8 cellular contexts compared by ENCODE assay signal in the genomic region with DNA sequence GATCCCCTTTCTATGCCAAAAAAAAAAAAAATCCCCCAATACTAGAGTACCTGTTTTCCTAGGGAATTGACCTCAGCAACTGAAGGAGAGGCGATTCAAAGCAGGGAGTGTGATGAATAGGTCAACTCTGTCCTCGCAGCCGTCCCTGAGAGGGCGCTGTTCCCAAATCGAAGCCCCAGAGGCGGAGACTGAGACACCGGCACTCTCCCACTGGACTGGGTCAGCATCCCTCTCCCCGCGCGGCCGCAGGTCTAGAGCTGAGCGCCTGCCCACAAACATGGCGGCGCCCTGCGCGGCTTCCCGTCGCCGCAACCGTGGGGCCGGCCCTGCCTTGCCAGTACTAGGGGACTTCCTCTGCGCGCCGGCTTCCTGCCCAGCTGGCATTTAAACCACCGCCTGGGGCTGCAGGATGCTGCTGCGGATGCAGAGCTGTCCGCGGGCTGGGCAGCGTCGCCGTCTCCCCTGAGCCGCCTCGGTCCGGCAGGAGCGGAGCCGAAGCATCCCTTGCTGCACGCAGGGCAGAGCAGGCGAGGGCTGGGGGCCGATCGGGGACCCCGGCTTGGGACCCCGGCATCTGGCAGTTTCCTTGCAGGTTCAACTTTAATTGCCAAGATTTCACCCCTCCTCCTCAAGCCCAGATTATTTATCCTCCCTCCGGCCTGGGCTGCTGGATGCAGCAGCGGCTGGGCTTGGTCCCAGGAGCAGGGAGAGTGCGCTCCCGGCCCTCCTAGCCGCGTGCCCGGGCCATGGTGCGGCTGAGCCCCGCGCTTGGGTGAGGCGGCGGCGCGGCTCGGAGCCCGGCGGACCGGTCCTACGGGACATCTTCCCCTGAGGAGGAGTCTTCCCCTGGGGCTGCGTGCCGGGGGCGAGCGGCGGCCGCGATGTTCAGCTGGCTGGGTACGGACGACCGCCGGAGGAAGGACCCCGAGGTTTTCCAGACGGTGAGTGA. TPM values are rescaled to one million over a fixed set of nuclear protein-coding genes. Genes with fewer than 3 reads are reported as not detected.
A peak's percentile ranks its signal among the peaks of the same experiment; 100 is the strongest.
DNase-seq lines count a peak whose midpoint lies in the region; ATAC-seq, FAIRE-seq and TF ChIP-seq lines count a peak whose summit lies in the region.

A gene (plus strand): TSS at position 412 of the 949 bp plus-strand sequence. CDS start 470 bp downstream, at position 882.

- no peaks in the 10 kb centered on the region for H3K4me1 ChIP-seq in adipocyte (ENCODE audit: control insufficient read depth, insufficient read depth, low read length)
- H3K4me1 ChIP-seq in heart left ventricle: peaks cover 3 to 68% (median 42%) of the 10 kb centered on the region in 12 donors

- no peaks in the 10 kb centered on the region for H3K9me3 ChIP-seq in MG63
- no peaks in the 10 kb centered on the region for H3K9me3 ChIP-seq in adipocyte (ENCODE audit: control insufficient read depth, low read length)
- H3K9me3 ChIP-seq in heart left ventricle: no peaks in the 10 kb centered on the region

- no peaks in the 10 kb centered on the region for H3K9me3 Mint-ChIP-seq in type B pancreatic cell

- peaks cover 16% of the 10 kb centered on the region for H3K4me1 Mint-ChIP-seq in type B pancreatic cell (ENCODE audit: unreplicated experiment)

- TF ChIP-seq CTCF in heart left ventricle (IDR thresholded peaks at IDR 0.05) (peak; percentile 41 to 78 (median 66)), type B pancreatic cell (conservative IDR thresholded peaks at IDR 0.05) (peak; percentile 83)

- no peak within 1 kb of the TSS for H3K27ac Mint-ChIP-seq in type B pancreatic cell

- H3K4me3 ChIP-seq in MG63 (peak within 1 kb of the TSS; percentile 41), adipocyte (ENCODE audit: low read length) (peak within 1 kb of the TSS; percentile 84), heart left ventricle (peak within 1 kb of the TSS; percentile 59 to 81 (median 73))

- peak; percentile 68 for FAIRE-seq in H54 (lab: Jason Lieb, UNC)

- H3K36me3 ChIP-seq in MG63: no peaks in the 10 kb centered on the region
- H3K36me3 ChIP-seq in adipocyte (ENCODE audit: control insufficient read depth, insufficient read depth, low read length, severe bottlenecking): no peaks in the 10 kb centered on the region
- H3K36me3 ChIP-seq in heart left ventricle: no peaks in the 10 kb centered on the region

- peak within 1 kb of the TSS in 11 of 12 donors; percentile 39 to 80 (median 68) for H3K27ac ChIP-seq in heart left ventricle

- peak; percentile 89 for TF ChIP-seq POLR2A in H54 (IDR thresholded peaks at IDR 0.05; ENCODE audit: low read depth, low read length)
- TF ChIP-seq POLR2A in heart left ventricle (IDR thresholded peaks at IDR 0.05): peak in 1 of 2 donors; percentile 51

- DNase-seq in EH (ENCODE audit: low read depth) (peak; percentile 94), H54 (ENCODE audit: insufficient read length, low spot score) (peak; percentile 94), MG63 (peak; percentile 82), SKM-1 (lab: John Stamatoyannopoulos, UW; ENCODE audit: unreplicated experiment) (peak; percentile 34), adipocyte (ENCODE audit: low read depth) (peak; percentile 96), heart left ventricle (peak; percentile 89 to 95 (median 93)), pons (ENCODE audit: low spot score) (peak; percentile 90), type B pancreatic cell (ENCODE audit: extremely low spot score, unreplicated experiment) (peak; percentile 95)

- intact Hi-C loops in heart left ventricle (cut with DNase I): loop anchor here in 8 of 10 donors (1.0 to 10.0 kb wide), 5 partner anchors 98 to 103 kb away; no protein-coding TSS in a partner anchor

- peaks cover 16% of the 10 kb centered on the region for H3K27me3 Mint-ChIP-seq in type B pancreatic cell

- H3K27me3 ChIP-seq in MG63: no peaks in the 10 kb centered on the region
- peaks cover 3% of the 10 kb centered on the region for H3K27me3 ChIP-seq in adipocyte (replicated peaks; ENCODE audit: control insufficient read depth, insufficient read depth, low read length)
- no peaks in the 10 kb centered on the region for H3K27me3 ChIP-seq in heart left ventricle

- peaks cover 4% of the 10 kb centered on the region for H3K36me3 Mint-ChIP-seq in type B pancreatic cell

- H3K4me3 Mint-ChIP-seq in type B pancreatic cell: peak within 1 kb of the TSS; percentile 85

- peak within 1 kb of the TSS; percentile 75 for H3K9ac ChIP-seq in adipocyte (ENCODE audit: low read length)

- ATAC-seq in heart left ventricle: peak; percentile 87 to 96 (median 95)

- WGBS in heart left ventricle, 4 donors: 2 to 4% (median 3%) methylated on average over 39 to 74 of the region's 74 CpGs

RNA-seq across cellular contexts. Expression of the gene that starts here (rescaled TPM):
- 0.07 and 0.30 TPM in 2 replicates for total RNA-seq in MG63 (2014; rRNA removed; shearing (Covaris generic); ENCODE audit: low replicate concordance)
- 10 to 100 TPM; 17.2 to 31.9 (median 25.5) TPM for total RNA-seq in heart left ventricle
- 10 to 100 TPM in 1 of 2 donors, 1 to 10 TPM in 1; 8.9 to 10.2 TPM for polyA plus RNA-seq in heart left ventricle
- 5.3 and 8.9 TPM in 2 replicates for total RNA-seq in type B pancreatic cell (ENCODE audit: low replicate concordance)

Comparison
In these comparisons a context has a peak if more than half of its experiments do, and no peak if none do; other contexts are left out.
1. Peak in every context shown above with its lines: DNase-seq, ATAC-seq, H3K4me3 ChIP-seq and H3K27ac ChIP-seq.
2. Peak in DNase-seq and H3K4me3 ChIP-seq in MG63; RNA of the gene not detected or under 1 TPM.
3. DNase-seq: peak in every context shown above with its lines; median percentile 96 in adipocyte; 95 in type B pancreatic cell; 94 in EH; 94 in H54; 93 in heart left ventricle; 90 in pons; 82 in MG63; 34 in SKM-1.